16 cellular contexts compared by ENCODE assay signal in genomic region chr7:134813668-134814067, GRCh38. TPM values are rescaled to one million over a fixed set of nuclear protein-coding genes. Genes with fewer than 3 reads are reported as not detected.
DNase-seq lines count a peak whose midpoint lies in the region; ATAC-seq and TF ChIP-seq lines count a peak whose summit lies in the region.
"Had no signal": no experiment of that assay in that cellular context is flagged by ENCODE, and none has a peak within 500 bp of the region (broad histone marks: within the 10 kb centered on the region; RNA-seq: fewer than 3 reads in every experiment).

No MANE protein-coding gene starts in this region.

- no peak overlapping the region for H3K4me3 ChIP-seq in breast epithelium
- no peak overlapping the region for H3K4me3 ChIP-seq in mammary epithelial cell (replicated peaks in 1 of 3; ENCODE audit: insufficient read depth in 1 of 3, low read depth in 2 of 3, low read length in 3 of 3)
- no peak overlapping the region for H3K4me3 ChIP-seq in fibroblast of mammary gland (ENCODE audit: control insufficient read depth, low read depth, low read length)
- no peak overlapping the region for H3K4me3 ChIP-seq in muscle layer of duodenum (ENCODE audit: low read depth in 1 of 2, low read length in 2 of 2)
- H3K4me3 ChIP-seq in upper lobe of right lung = no peak overlapping the region
- H3K4me3 ChIP-seq: tibial nerve had no signal

- TF ChIP-seq CTCF in breast epithelium (IDR thresholded peaks at IDR 0.05) (no peak), mammary epithelial cell (conservative IDR thresholded peaks at IDR 0.05 in 1 of 2, IDR thresholded peaks at IDR 0.05 in 1 of 2; ENCODE audit: extremely low read depth in 1 of 2, insufficient read depth in 1 of 2, low read depth in 1 of 2, low read length in 2 of 2) (no peak), fibroblast of mammary gland (conservative IDR thresholded peaks at IDR 0.05; ENCODE audit: control insufficient read depth, insufficient read depth, low read depth, low read length) (no peak), upper lobe of right lung (IDR thresholded peaks at IDR 0.05) (no peak)

- no peak overlapping the region for H3K9ac ChIP-seq in mammary epithelial cell (ENCODE audit: insufficient read depth, low read length)

- peak overlapping the region; percentile 17 to 70 for H3K27ac ChIP-seq in breast epithelium
- no peak overlapping the region for H3K27ac ChIP-seq in mammary epithelial cell (ENCODE audit: insufficient read depth, low read depth, low read length)
- H3K27ac ChIP-seq in muscle layer of duodenum (ENCODE audit: low read length) = peak overlapping the region; percentile 42
- peak overlapping the region; percentile 45 for H3K27ac ChIP-seq in upper lobe of right lung
- H3K27ac ChIP-seq: 22Rv1, epithelial cell of prostate had no signal

- no peaks in the 10 kb centered on the region for H4K20me1 ChIP-seq in mammary epithelial cell (ENCODE audit: insufficient read depth, low read length)

- WGBS in mammary epithelial cell (ENCODE audit: low coverage, missing lambda C conversion rate) = 100% methylated on average over 3 of the region's 3 CpGs

- ATAC-seq in upper lobe of right lung (peak; percentile 41), GM21529 (IDR thresholded peaks at IDR 0.05; ENCODE audit: unreplicated experiment) (no peak), GM21360 (IDR thresholded peaks at IDR 0.05; ENCODE audit: unreplicated experiment) (no peak)

- dilution Hi-C loops in mammary epithelial cell (cut with HindIII; ENCODE audit: low sequenced_read_pairs) = no loop called here

- in situ Hi-C loops in mammary epithelial cell (cut with MboI; ENCODE audit: low sequenced_read_pairs in 2 of 2) = no loop called here

- H3K9me3 ChIP-seq in breast epithelium (no peaks in the 10 kb centered on the region), mammary epithelial cell (replicated peaks; ENCODE audit: insufficient read depth, low read length) (no peaks in the 10 kb centered on the region), muscle layer of duodenum (ENCODE audit: control insufficient read depth in 1 of 2, low read length in 2 of 2) (no peaks in the 10 kb centered on the region), upper lobe of right lung (no peaks in the 10 kb centered on the region)
- H3K9me3 ChIP-seq: tibial nerve had no signal

- H3K36me3 ChIP-seq in breast epithelium = no peaks in the 10 kb centered on the region
- peaks cover 2% of the 10 kb centered on the region for H3K36me3 ChIP-seq in mammary epithelial cell (ENCODE audit: insufficient read depth, low read length)
- H3K36me3 ChIP-seq in muscle layer of duodenum (ENCODE audit: control insufficient read depth in 1 of 2, insufficient read depth in 2 of 2, low read length in 2 of 2) = peaks cover 0 to 5% of the 10 kb centered on the region in 2 donors
- no peaks in the 10 kb centered on the region for H3K36me3 ChIP-seq in upper lobe of right lung
- H3K36me3 ChIP-seq: tibial nerve had no signal

- H3K4me1 ChIP-seq in breast epithelium (peaks cover 0 to 5% of the 10 kb centered on the region in 2 donors), mammary epithelial cell (ENCODE audit: insufficient read depth, low read length) (peaks cover 24% of the 10 kb centered on the region), muscle layer of duodenum (ENCODE audit: control insufficient read depth in 1 of 2, insufficient read depth in 2 of 2, low read length in 2 of 2) (peaks cover 15 to 48% of the 10 kb centered on the region in 2 donors), upper lobe of right lung (peaks cover 34% of the 10 kb centered on the region)

- no peak overlapping the region for H3K4me2 ChIP-seq in mammary epithelial cell (ENCODE audit: insufficient read depth, low read depth, low read length)

- no peak overlapping the region for H2AFZ ChIP-seq in mammary epithelial cell (ENCODE audit: low read depth, low read length)

- H3K27me3 ChIP-seq in breast epithelium = no peaks in the 10 kb centered on the region
- H3K27me3 ChIP-seq in mammary epithelial cell (ENCODE audit: insufficient read depth, low read length) = no peaks in the 10 kb centered on the region
- H3K27me3 ChIP-seq in muscle layer of duodenum (ENCODE audit: low read depth, low read length) = no peaks in the 10 kb centered on the region
- H3K27me3 ChIP-seq in upper lobe of right lung = no peaks in the 10 kb centered on the region
- H3K27me3 ChIP-seq: tibial nerve had no signal

- CTCF ChIA-PET in mammary epithelial cell (lab: Charles Lee; ENCODE audit: low non-redundant PET) = no interaction called here

- H3K79me2 ChIP-seq in mammary epithelial cell (ENCODE audit: insufficient read depth, low read length) = peaks cover 72% of the 10 kb centered on the region

- no peak for TF ChIP-seq POLR2A in breast epithelium (IDR thresholded peaks at IDR 0.05)

- DNase-seq in breast epithelium (ENCODE audit: low spot score in 2 of 2) = no peak
- no peak for DNase-seq in mammary epithelial cell
- DNase-seq in fibroblast of mammary gland (ENCODE audit: low read depth) = peak; percentile 90
- no peak for DNase-seq in upper lobe of right lung
- DNase-seq in inferior parietal cortex (ENCODE audit: extremely low spot score) = no peak
- DNase-seq: activated naive CD4-positive, alpha-beta T cell treated with anti-CD3 and anti-CD28 coated beads, Interleukin-2, amount 10 ng/mL, durations not matched to agents 7 days and 5 days; CD4-positive, alpha-beta memory T cell; MM.1S; NCI-H2081 treated with DMSO at 0.1 percent for 48 hours; NCI-H82 had no signal

- no TSS peak for BruUV-seq in mammary epithelial cell (replicated peaks; lab: Mats Ljungman, UMichigan)

- intact Hi-C loops in breast epithelium (cut with DNase I; ENCODE audit: low total_unique reads) = no loop called here
- intact Hi-C loops in mammary epithelial cell (cut with micrococcal nuclease) = no loop called here
- intact Hi-C loops in upper lobe of right lung (cut with DNase I) = no loop called here

RNA-seq across cellular contexts. Expression of gene CALD1, which starts 34.2 kb away (rescaled TPM):
- total RNA-seq in breast epithelium (100 to 1,000 TPM; 252 to 335 (median 266) TPM), mammary epithelial cell (100 to 1,000 TPM; 251 to 445 TPM), upper lobe of right lung (213 TPM)
- 151 TPM for polyA plus RNA-seq in mammary epithelial cell
- polyA minus RNA-seq in mammary epithelial cell = 182 TPM
- total RNA-seq: CD4-positive, alpha-beta memory T cell had no signal
